Comparison of ENCODE assay signal across 1 cellular context in the genomic region with DNA sequence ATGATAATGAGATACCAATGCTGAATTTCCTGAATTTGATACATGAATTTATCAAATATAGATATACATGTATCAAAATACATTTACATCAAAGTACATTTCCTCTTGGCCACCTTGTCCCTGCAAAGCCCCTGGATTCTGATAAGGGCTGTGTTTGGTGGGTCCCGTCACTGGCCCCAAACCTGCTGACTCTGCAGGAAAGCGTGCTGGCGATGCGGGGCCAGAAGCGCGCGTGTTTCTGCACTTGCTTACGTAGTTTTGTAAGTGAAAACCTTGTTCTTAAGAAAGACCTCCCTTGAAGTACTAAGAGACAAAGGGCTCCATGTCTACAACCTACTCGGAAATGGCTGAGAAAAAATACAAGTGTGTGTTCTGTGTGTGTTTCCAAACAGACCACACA.
TF ChIP-seq lines count a peak whose summit lies in the region.

No MANE protein-coding gene starts in this region.

TF ChIP-seq in IMR-90, 13 proteins besides CTCF, POLR2A, EP300 and RAD21:
- peak; percentile 78 for TF ChIP-seq MAFK (IDR thresholded peaks at IDR 0.05; ENCODE audit: low read depth, low read length)
- TF ChIP-seq, protein P1, sequence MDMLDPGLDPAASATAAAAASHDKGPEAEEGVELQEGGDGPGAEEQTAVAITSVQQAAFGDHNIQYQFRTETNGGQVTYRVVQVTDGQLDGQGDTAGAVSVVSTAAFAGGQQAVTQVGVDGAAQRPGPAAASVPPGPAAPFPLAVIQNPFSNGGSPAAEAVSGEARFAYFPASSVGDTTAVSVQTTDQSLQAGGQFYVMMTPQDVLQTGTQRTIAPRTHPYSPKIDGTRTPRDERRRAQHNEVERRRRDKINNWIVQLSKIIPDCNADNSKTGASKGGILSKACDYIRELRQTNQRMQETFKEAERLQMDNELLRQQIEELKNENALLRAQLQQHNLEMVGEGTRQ (IDR thresholded peaks at IDR 0.05; ENCODE audit: low read depth, low read length), result no peak
